Comparison of ENCODE assay signal across 16 cellular contexts in the genomic region with DNA sequence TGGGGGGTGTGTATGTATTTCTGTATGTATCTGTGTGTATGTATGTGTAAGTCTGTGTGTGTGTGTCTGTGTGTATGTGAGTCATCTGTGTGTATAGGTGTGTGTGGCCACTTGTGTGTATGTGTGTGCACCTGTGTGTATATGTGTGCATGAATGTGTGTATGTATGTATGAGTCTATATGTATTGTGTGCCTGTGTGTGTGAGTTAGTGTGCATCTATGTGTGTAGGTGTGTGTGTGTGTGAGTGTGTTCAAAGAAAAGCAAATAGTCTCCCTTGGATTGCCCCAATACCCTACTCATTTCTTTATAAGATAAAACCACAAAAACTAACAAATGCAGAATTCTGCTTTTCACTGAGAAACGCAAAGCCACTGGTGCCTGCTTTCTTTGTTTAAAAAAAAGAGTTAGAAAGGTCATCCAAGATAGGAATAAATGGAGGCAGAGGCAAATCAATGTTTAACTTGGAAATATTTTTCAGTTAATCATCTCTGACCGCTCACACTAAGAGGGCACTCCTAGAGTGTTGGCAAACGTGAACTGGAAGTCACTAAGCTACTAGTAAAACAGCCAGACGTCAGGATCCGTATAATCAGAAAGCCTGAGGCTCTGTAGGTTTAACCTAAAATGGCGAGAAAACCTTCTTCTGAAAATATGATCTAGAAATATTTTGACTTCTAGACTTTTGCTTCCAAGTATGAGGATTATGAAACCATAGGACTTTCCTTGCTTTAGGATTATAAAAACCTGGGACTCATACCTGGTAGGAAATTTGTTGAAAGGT. TPM values are rescaled to one million over a fixed set of nuclear protein-coding genes. Genes with fewer than 3 reads are reported as not detected.
DNase-seq lines count a peak whose midpoint lies in the region; ATAC-seq, FAIRE-seq and TF ChIP-seq lines count a peak whose summit lies in the region.
"Had no signal": no experiment of that assay in that cellular context is flagged by ENCODE, and none has a peak within 500 bp of the region (broad histone marks: within the 10 kb centered on the region; RNA-seq: fewer than 3 reads in every experiment).

No MANE protein-coding gene starts in this region.

- H2AFZ ChIP-seq in HepG2 (ENCODE audit: low read length), result peak overlapping the region; percentile 44

- under 1% methylated on average over 6 of the region's 6 CpGs for WGBS in HepG2 (ENCODE audit: low lambda C conversion rate)

- H3K27ac Mint-ChIP-seq in progenitor cell of endocrine pancreas, result peak overlapping the region; percentile 19
- H3K27ac Mint-ChIP-seq: activated T-helper 2 cell treated with anti-CD3 and anti-CD28 coated beads, Interferon-gamma antibody, Interleukin-2, Interleukin-4, amounts not matched to agents 10 μg/mL and 5 μg/mL and 100 μg/mL, durations not matched to agents 14 hours and 24 hours and 36 hours; CD8-positive, alpha-beta memory T cell had no signal

- TF ChIP-seq RAD21 in HepG2 (CRISPR knock-in tag; IDR thresholded peaks at IDR 0.05), result no peak

- TF ChIP-seq CTCF in HepG2 (CRISPR knock-in tag; IDR thresholded peaks at IDR 0.05) (no peak), progenitor cell of endocrine pancreas (IDR thresholded peaks at IDR 0.05; ENCODE audit: unreplicated experiment) (no peak)

- peak; percentile 87 for ATAC-seq in HepG2
- ATAC-seq in HG02840 (IDR thresholded peaks at IDR 0.05; ENCODE audit: low FRiP score, unreplicated experiment), result no peak

- no peaks in the 10 kb centered on the region for H3K79me2 ChIP-seq in HepG2 (ENCODE audit: insufficient read depth, low read length)

- in situ Hi-C loops in HepG2 (cut with HindIII; ENCODE audit: extremely low pct_ligation_motif_present, low pct_unique_long_range_greater_than_20kb), result no loop called here

- peak in 1 of 2 experiments; percentile 56; a peak in 2 of 4 replicates for TF ChIP-seq EP300 in HepG2 (IDR thresholded peaks at IDR 0.05; ENCODE audit: low read depth in 2 of 2, low read length in 2 of 2)
- TF ChIP-seq EP300 in HepG2 (CRISPR knock-in tag; IDR thresholded peaks at IDR 0.05; ENCODE audit: borderline replicate concordance), result peak; percentile 15; the same call in 1 of the 2 replicates

- H3K4me3 Mint-ChIP-seq in progenitor cell of endocrine pancreas (ENCODE audit: low read depth), result no peak overlapping the region
- H3K4me3 Mint-ChIP-seq: CD8-positive, alpha-beta memory T cell; central memory CD8-positive, alpha-beta T cell had no signal

- no peaks in the 10 kb centered on the region for H3K27me3 ChIP-seq in HepG2 (ENCODE audit: control insufficient read depth in 1 of 2, insufficient read depth in 2 of 2, low read length in 2 of 2)
- H3K27me3 ChIP-seq: adrenal gland had no signal

- DNase-seq in H4 (ENCODE audit: low spot score) (peak; percentile 15), astrocyte of the hippocampus (ENCODE audit: low read depth, low spot score) (peak; percentile 13), HepG2 (ENCODE audit: low spot score) (peak; percentile 97), progenitor cell of endocrine pancreas (ENCODE audit: low spot score, unreplicated experiment) (no peak), pons (ENCODE audit: low spot score) (no peak), hepatic stellate cell (ENCODE audit: low spot score) (no peak)
- DNase-seq in activated CD4-positive, alpha-beta T cell treated with anti-CD3 and anti-CD28 coated beads, Interleukin-2, amount 50 U/mL, for 4 hours, result no peak
- DNase-seq: activated CD4-positive, CD25-positive, alpha-beta regulatory T cell; adrenal gland; CD8-positive, alpha-beta memory T cell; hippocampal formation; NCI-H1436 treated with DMSO at 0.1 percent for 48 hours; T-helper 2 cell had no signal

- peak overlapping the region; percentile 76 for H3K9ac ChIP-seq in HepG2 (ENCODE audit: insufficient read depth, low read depth, low read length)

- CTCF ChIA-PET in HepG2 (lab: Yijun Ruan, JAX; ENCODE audit: low intra/inter-chr PET ratio, low total read pairs), result no interaction called here

- TSS peak; percentile 76 for BruUV-seq in HepG2 (replicated peaks; lab: Mats Ljungman, UMichigan)

- H3K27me3 Mint-ChIP-seq in progenitor cell of endocrine pancreas, result no peaks in the 10 kb centered on the region

- POLR2A ChIA-PET in HepG2 (lab: Yijun Ruan, JAX), result interaction anchor here (0.8 to 9.1 kb wide), 17 partner anchors 9 to 276 kb away, joined by 3 to 104 read pairs (median 3); a partner anchor contains a TSS

- peak overlapping the region; percentile 39 to 61 (median 58); a peak in 5 of 6 replicates for H3K4me3 ChIP-seq in HepG2 (replicated peaks in 1 of 3; ENCODE audit: insufficient read depth in 1 of 3, low read depth in 2 of 3, low read length in 3 of 3)
- H3K4me3 ChIP-seq: adrenal gland had no signal

- peak; percentile 60 for FAIRE-seq in HepG2 (lab: Jason Lieb, UNC)

- intact Hi-C loops in HepG2 (cut with micrococcal nuclease; ENCODE audit: unreplicated experiment), result loop anchor here (1.0 kb wide), 1 partner anchor 239 kb away; no protein-coding TSS in a partner anchor

- H3K36me3 Mint-ChIP-seq in progenitor cell of endocrine pancreas (ENCODE audit: insufficient read depth), result no peaks in the 10 kb centered on the region
- H3K36me3 Mint-ChIP-seq: CD8-positive, alpha-beta memory T cell had no signal

- H3K9me3 ChIP-seq in HepG2 (ENCODE audit: low read length), result no peaks in the 10 kb centered on the region
- H3K9me3 ChIP-seq: adrenal gland had no signal

- H3K4me1 ChIP-seq in HepG2 (ENCODE audit: insufficient read depth, low read length), result peaks cover 98% of the 10 kb centered on the region
- H3K4me1 ChIP-seq: adrenal gland had no signal

- H3K9me3 Mint-ChIP-seq in progenitor cell of endocrine pancreas (ENCODE audit: low read depth), result no peaks in the 10 kb centered on the region
- H3K9me3 Mint-ChIP-seq: activated T-helper 2 cell treated with anti-CD3 and anti-CD28 coated beads, Interferon-gamma antibody, Interleukin-2, Interleukin-4, amounts not matched to agents 10 μg/mL and 5 μg/mL and 100 μg/mL, durations not matched to agents 14 hours and 24 hours and 36 hours; central memory CD8-positive, alpha-beta T cell had no signal

- no peaks in the 10 kb centered on the region for H4K20me1 ChIP-seq in HepG2 (ENCODE audit: insufficient read depth, low read length)

- peak; percentile 41 to 89; a peak in 3 of 4 replicates for TF ChIP-seq POLR2A in HepG2 (IDR thresholded peaks at IDR 0.05; ENCODE audit: insufficient read depth in 1 of 2, low read depth in 2 of 2, low read length in 2 of 2)

- H3K36me3 ChIP-seq in HepG2 (replicated peaks in 1 of 2; ENCODE audit: control insufficient read depth in 1 of 2, insufficient read depth in 2 of 2, low read length in 2 of 2), result no peaks in the 10 kb centered on the region
- H3K36me3 ChIP-seq: adrenal gland had no signal

- H3K4me1 Mint-ChIP-seq in progenitor cell of endocrine pancreas (ENCODE audit: low read depth), result peaks cover 41% of the 10 kb centered on the region
- H3K4me1 Mint-ChIP-seq: CD8-positive, alpha-beta memory T cell; central memory CD8-positive, alpha-beta T cell had no signal

- peak overlapping the region; percentile 93 for H3K27ac ChIP-seq in HepG2 (ENCODE audit: extremely low read length, insufficient read depth, low read length)
- H3K27ac ChIP-seq: adrenal gland had no signal

- peak overlapping the region; percentile 84 for H3K4me2 ChIP-seq in HepG2 (ENCODE audit: low read depth, low read length)

TF ChIP-seq in HepG2, 621 proteins besides CTCF, POLR2A, EP300 and RAD21 (continues in another document):
- TF ChIP-seq NR1H2 (CRISPR knock-in tag; IDR thresholded peaks at IDR 0.05; ENCODE audit: borderline replicate concordance, low read depth) (no peak), ZFP90 (CRISPR knock-in tag; IDR thresholded peaks at IDR 0.05; ENCODE audit: borderline replicate concordance) (no peak)
- TF ChIP-seq, protein P1, sequence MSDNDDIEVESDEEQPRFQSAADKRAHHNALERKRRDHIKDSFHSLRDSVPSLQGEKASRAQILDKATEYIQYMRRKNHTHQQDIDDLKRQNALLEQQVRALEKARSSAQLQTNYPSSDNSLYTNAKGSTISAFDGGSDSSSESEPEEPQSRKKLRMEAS (IDR thresholded peaks at IDR 0.05), result no peak

RNA-seq across cellular contexts. Expression of a gene that starts 37.4 kb away (rescaled TPM):
- total RNA-seq in H4 (2014; rRNA removed; shearing (Covaris generic)), result 8.4 and 9.9 TPM in 2 replicates
- 18.1 and 56.3 TPM in 2 replicates for total RNA-seq in HepG2 (2016; rRNA removed; fragmentation: Illumina TruSeq; extraction: Trizol)
- total RNA-seq in HepG2 (2016; cell fraction: cytosol; rRNA removed; fragmentation: Illumina TruSeq; extraction: Trizol; ENCODE audit: low read depth), result 30.6 and 34.3 TPM in 2 replicates
- 15.5 and 55.3 TPM in 2 replicates for total RNA-seq in HepG2 (2016; cell fraction: insoluble cytoplasmic fraction; rRNA removed; fragmentation: Illumina TruSeq; extraction: Trizol)
- 13.4 and 15.1 TPM in 2 replicates for total RNA-seq in HepG2 (2016; cell fraction: membrane; rRNA removed; fragmentation: Illumina TruSeq; extraction: Trizol)
- 102 and 121 TPM in 2 replicates for total RNA-seq in HepG2 (2016; cell fraction: nucleus; rRNA removed; fragmentation: Illumina TruSeq; extraction: Trizol)
- 43.0 and 47.1 TPM in 2 replicates for polyA plus RNA-seq in HepG2 (2011; rRNA removed)
- polyA plus RNA-seq in HepG2 (2011; cell fraction: cytosol; rRNA removed), result 33.0 and 33.7 TPM in 2 replicates
- 120 and 155 TPM in 2 replicates for polyA plus RNA-seq in HepG2 (2011; cell fraction: nucleus; rRNA removed)
- 35.8 and 54.0 TPM in 2 replicates for polyA plus RNA-seq in HepG2 (2012)
- 0.86 and 1.3 TPM in 2 replicates for polyA plus RNA-seq in HepG2 (2016; cell fraction: cytosol; fragmentation: Illumina TruSeq; extraction: Trizol; ENCODE audit: low read depth)
- 9.4 and 10.2 TPM in 2 replicates for polyA plus RNA-seq in HepG2 (2016; cell fraction: insoluble cytoplasmic fraction; fragmentation: Illumina TruSeq; extraction: Trizol; ENCODE audit: low read depth)
- polyA plus RNA-seq in HepG2 (2016; cell fraction: membrane; fragmentation: Illumina TruSeq; extraction: Trizol; ENCODE audit: low read depth), result 2.2 and 3.0 TPM in 2 replicates
- 112 and 122 TPM in 2 replicates for polyA plus RNA-seq in HepG2 (2016; cell fraction: nucleus; fragmentation: Illumina TruSeq; extraction: Trizol; ENCODE audit: insufficient read depth, low read depth)
- 8.0 and 192 TPM in 2 replicates for polyA minus RNA-seq in HepG2 (2011; rRNA and poly(A)+ RNA removed; ENCODE audit: low replicate concordance)
- 103 and 108 TPM in 2 replicates for polyA minus RNA-seq in HepG2 (2011; cell fraction: cytosol; rRNA and poly(A)+ RNA removed)
- polyA minus RNA-seq in HepG2 (2011; cell fraction: nucleus; rRNA and poly(A)+ RNA removed), result 248 and 302 TPM in 2 replicates
- 260 and 277 TPM in 2 replicates for total RNA-seq in progenitor cell of endocrine pancreas

Comparison
In these comparisons a context has a peak if more than half of its experiments do, and no peak if none do; other contexts are left out.
1. DNase-seq: peak in H4 (single experiment), astrocyte of the hippocampus (single experiment) and HepG2 (single experiment); none in progenitor cell of endocrine pancreas (single experiment), pons (single experiment), activated CD4-positive, alpha-beta T cell treated with anti-CD3 and anti-CD28 coated beads, Interleukin-2, amount 50 U/mL, for 4 hours (0 of 2) and hepatic stellate cell (single experiment).